8 cellular contexts compared by ENCODE assay signal in the genomic region with DNA sequence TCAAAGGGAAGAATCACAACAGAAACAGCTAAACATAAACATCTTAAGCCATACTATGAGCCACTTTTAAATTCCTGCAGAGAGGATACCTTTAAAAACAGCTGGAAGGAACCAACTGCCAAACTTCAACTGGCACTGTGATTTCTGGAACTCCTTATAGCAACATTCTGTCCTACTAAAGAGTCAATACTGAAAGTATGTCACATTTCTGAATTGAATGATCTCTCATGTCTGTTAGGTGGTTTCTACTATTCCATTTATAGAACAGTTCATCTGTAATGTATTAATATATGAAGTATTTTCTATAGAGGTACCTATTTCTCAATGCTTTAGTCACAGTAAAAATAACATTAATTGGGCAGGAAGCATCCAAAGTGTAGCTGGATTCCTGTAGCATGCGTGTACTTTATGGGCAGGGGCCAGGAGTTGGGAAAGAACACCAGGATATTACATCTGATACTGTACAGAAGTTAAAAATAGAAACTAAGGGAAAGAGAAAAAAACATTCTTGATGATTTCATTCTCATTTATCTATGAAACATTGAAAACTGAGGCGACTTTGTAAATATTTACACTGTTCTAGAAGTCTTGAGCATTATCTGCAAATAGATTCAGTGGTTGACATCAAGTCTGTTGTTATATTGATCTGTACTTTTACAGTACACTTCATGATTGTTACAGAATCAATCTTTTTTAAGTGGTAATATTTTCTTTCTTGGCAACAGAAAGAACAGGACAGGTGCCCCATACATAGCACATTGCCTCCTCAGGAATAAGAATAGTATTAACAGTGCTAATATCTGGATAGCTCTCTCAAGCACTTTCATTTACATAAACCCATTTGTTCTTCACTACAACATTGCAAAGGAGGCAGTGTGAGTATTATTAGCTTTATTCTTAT. TPM values are rescaled to one million over a fixed set of nuclear protein-coding genes. Genes with fewer than 3 reads are reported as not detected.
A peak's percentile ranks its signal among the peaks of the same experiment; 100 is the strongest.
DNase-seq lines count a peak whose midpoint lies in the region; ATAC-seq, FAIRE-seq and TF ChIP-seq lines count a peak whose summit lies in the region.

No MANE protein-coding gene starts in this region.

- TF ChIP-seq CTCF in AG09309 (IDR thresholded peaks at IDR 0.05; ENCODE audit: control insufficient read depth, insufficient read depth, low read depth, low read length, missing control alignments) (no peak), chondrocyte (IDR thresholded peaks at IDR 0.05) (no peak), osteocyte (IDR thresholded peaks at IDR 0.05) (no peak)

- peak; percentile 92 for DNase-seq in AG09309 (ENCODE audit: low read depth)
- no peak for DNase-seq in chondrocyte (ENCODE audit: low spot score)
- DNase-seq in osteocyte (ENCODE audit: extremely low spot score, unreplicated experiment) = no peak
- DNase-seq in stimulated activated CD4-positive, alpha-beta T cell treated with anti-CD3 and anti-CD28 coated beads, Interleukin-4, amount 100 ng/mL, for 1 hour = no peak
- DNase-seq in NCI-H1092 treated with DMSO at 0.1 percent for 48 hours (lab: John Stamatoyannopoulos, UW) = no peak
- DNase-seq in frontal cortex (ENCODE audit: low spot score in 2 of 2) = no peak

- no peak overlapping the region for H3K4me3 Mint-ChIP-seq in chondrocyte (ENCODE audit: unreplicated experiment)
- peak overlapping the region; percentile 36 for H3K4me3 Mint-ChIP-seq in osteocyte (ENCODE audit: unreplicated experiment)

- no peaks in the 10 kb centered on the region for H3K27me3 Mint-ChIP-seq in chondrocyte (ENCODE audit: low read depth)
- H3K27me3 Mint-ChIP-seq in osteocyte (ENCODE audit: unreplicated experiment) = no peaks in the 10 kb centered on the region

- no peak for FAIRE-seq in frontal cortex (lab: Jason Lieb, UNC)

- H3K36me3 Mint-ChIP-seq in chondrocyte (ENCODE audit: low read depth) (no peaks in the 10 kb centered on the region), osteocyte (ENCODE audit: unreplicated experiment) (no peaks in the 10 kb centered on the region)

- H3K9me3 Mint-ChIP-seq in chondrocyte (ENCODE audit: low read depth) (no peaks in the 10 kb centered on the region), osteocyte (ENCODE audit: unreplicated experiment) (no peaks in the 10 kb centered on the region)

- H3K27ac Mint-ChIP-seq in chondrocyte (ENCODE audit: unreplicated experiment) (peak overlapping the region; percentile 94), osteocyte (ENCODE audit: unreplicated experiment) (peak overlapping the region; percentile 85)

- H3K4me3 ChIP-seq in AG09309 (ENCODE audit: control insufficient read depth, low read depth, low read length) = no peak overlapping the region

- H3K4me1 Mint-ChIP-seq in chondrocyte (ENCODE audit: low read depth) (peaks cover 18% of the 10 kb centered on the region), osteocyte (ENCODE audit: unreplicated experiment) (peaks cover 17% of the 10 kb centered on the region)

- peak; percentile 89 for ATAC-seq in GM21381 (IDR thresholded peaks at IDR 0.05; ENCODE audit: unreplicated experiment)
- peak; percentile 67 for ATAC-seq in HG03521 (IDR thresholded peaks at IDR 0.05; ENCODE audit: unreplicated experiment)

RNA-seq across cellular contexts. Expression of a gene that starts 6.1 kb away (rescaled TPM):
- total RNA-seq in chondrocyte (34.2 to 37.3 TPM (median 34.9 TPM) in 3 replicates), osteocyte (18.0 and 18.2 TPM in 2 replicates), frontal cortex (48.5 TPM)
